Comparison of ENCODE assay signal across 18 cellular contexts in genomic region chr12:58966939-58967338, GRCh38. TPM values are rescaled to one million over a fixed set of nuclear protein-coding genes. Genes with fewer than 3 reads are reported as not detected.
DNase-seq lines count a peak whose midpoint lies in the region; ATAC-seq, FAIRE-seq and TF ChIP-seq lines count a peak whose summit lies in the region.
"Had no signal": no experiment of that assay in that cellular context is flagged by ENCODE, and none has a peak within 500 bp of the region (broad histone marks: within the 10 kb centered on the region; RNA-seq: fewer than 3 reads in every experiment).

No MANE protein-coding gene starts in this region.

- no peak overlapping the region for H3K9ac ChIP-seq in kidney (ENCODE audit: low read length in 2 of 2)

- no peaks in the 10 kb centered on the region for H3K4me1 Mint-ChIP-seq in stimulated activated naive CD8-positive, alpha-beta T cell treated with anti-CD3 and anti-CD28 coated beads, Interleukin-15, amount 100 ng/mL, for 72 hours
- H3K4me1 Mint-ChIP-seq in WTC11 (no peaks in the 10 kb centered on the region), chondrocyte (ENCODE audit: low read depth) (peaks cover 26% of the 10 kb centered on the region)
- H3K4me1 Mint-ChIP-seq: activated naive CD8-positive, alpha-beta T cell treated with anti-CD3 and anti-CD28 coated beads, Interleukin-2, amount 50 U/mL, for 24 hours had no signal

- no peaks in the 10 kb centered on the region for H3K9me3 ChIP-seq in kidney (ENCODE audit: control insufficient read depth in 1 of 2, low read length in 2 of 2)
- H3K9me3 ChIP-seq: heart right ventricle had no signal

- H3K36me3 ChIP-seq in kidney (ENCODE audit: control insufficient read depth in 1 of 2, insufficient read depth in 2 of 2, low read length in 2 of 2), result no peaks in the 10 kb centered on the region
- H3K36me3 ChIP-seq: heart right ventricle had no signal

- no peaks in the 10 kb centered on the region for H3K27me3 Mint-ChIP-seq in stimulated activated naive CD8-positive, alpha-beta T cell treated with anti-CD3 and anti-CD28 coated beads, Interleukin-15, amount 100 ng/mL, for 72 hours
- no peaks in the 10 kb centered on the region for H3K27me3 Mint-ChIP-seq in WTC11 (ENCODE audit: low read depth)
- H3K27me3 Mint-ChIP-seq in chondrocyte (ENCODE audit: low read depth), result no peaks in the 10 kb centered on the region
- H3K27me3 Mint-ChIP-seq: activated naive CD8-positive, alpha-beta T cell treated with anti-CD3 and anti-CD28 coated beads, Interleukin-2, amount 50 U/mL, for 24 hours had no signal

- H3K27ac Mint-ChIP-seq in stimulated activated naive CD8-positive, alpha-beta T cell treated with anti-CD3 and anti-CD28 coated beads, Interleukin-15, amount 100 ng/mL, for 72 hours, result peak overlapping the region; percentile 42 to 76
- H3K27ac Mint-ChIP-seq in WTC11 (0 out of 2 replicates have a peak overlapping the region, but pooled peaks have one; percentile 39), chondrocyte (ENCODE audit: unreplicated experiment) (no peak overlapping the region)
- H3K27ac Mint-ChIP-seq: activated CD8-positive, alpha-beta T cell treated with anti-CD3 and anti-CD28 coated beads, Interleukin-2, amount 10 ng/mL, durations not matched to agents 7 days and 5 days; activated naive CD8-positive, alpha-beta T cell treated with anti-CD3 and anti-CD28 coated beads, Interleukin-2, amount 50 U/mL, for 24 hours; activated T-helper 1 cell treated with anti-CD3 and anti-CD28 coated beads, Interleukin-12 subunit alpha, Interleukin-12 subunit beta, Interleukin-2, Interleukin-4 antibody, amounts not matched to agents 30 ng/mL and 10 ng/mL and 1 ng/mL, durations not matched to agents 14 hours and 24 hours and 36 hours had no signal

- H3K9me3 Mint-ChIP-seq in stimulated activated naive CD8-positive, alpha-beta T cell treated with anti-CD3 and anti-CD28 coated beads, Interleukin-15, amount 100 ng/mL, for 72 hours, result peaks cover 0 to 7% of the 10 kb centered on the region in 2 donors
- no peaks in the 10 kb centered on the region for H3K9me3 Mint-ChIP-seq in WTC11
- peaks cover 2% of the 10 kb centered on the region for H3K9me3 Mint-ChIP-seq in chondrocyte (ENCODE audit: low read depth)
- H3K9me3 Mint-ChIP-seq: activated T-helper 1 cell treated with anti-CD3 and anti-CD28 coated beads, Interleukin-12 subunit alpha, Interleukin-12 subunit beta, Interleukin-2, Interleukin-4 antibody, amounts not matched to agents 30 ng/mL and 10 ng/mL and 1 ng/mL, durations not matched to agents 14 hours and 24 hours and 36 hours had no signal

- POLR2A ChIA-PET in WTC11 (lab: Charles Lee), result no interaction called here

- ATAC-seq in stimulated activated naive CD8-positive, alpha-beta T cell treated with anti-CD3 and anti-CD28 coated beads, Interleukin-15, amount 100 ng/mL, for 72 hours, result no peak
- ATAC-seq in stimulated activated naive CD8-positive, alpha-beta T cell treated with anti-CD3 and anti-CD28 coated beads, Interleukin-15, Interleukin-2, amounts not matched to agents 100 U/mL and 50 U/mL, for 24 hours, result no peak
- ATAC-seq in WTC11 (no peak), HG03045 (IDR thresholded peaks at IDR 0.05; ENCODE audit: unreplicated experiment) (no peak), GM18870 (IDR thresholded peaks at IDR 0.05; ENCODE audit: unreplicated experiment) (no peak)
- ATAC-seq: activated CD8-positive, alpha-beta T cell treated with anti-CD3 and anti-CD28 coated beads, Interleukin-2, amount 10 ng/mL, durations not matched to agents 7 days and 5 days; activated naive CD8-positive, alpha-beta T cell treated with anti-CD3 and anti-CD28 coated beads, Interleukin-2, amount 50 U/mL, for 24 hours; heart right ventricle had no signal

- no peak overlapping the region for H3K4me3 ChIP-seq in fibroblast of the aortic adventitia (ENCODE audit: low read depth, low read length)
- H3K4me3 ChIP-seq in kidney (ENCODE audit: low read length in 2 of 2), result no peak overlapping the region
- H3K4me3 ChIP-seq: heart right ventricle had no signal

- no peak for FAIRE-seq in kidney (lab: Jason Lieb, UNC)
- FAIRE-seq: endometrium, GM19239 had no signal

- no peak overlapping the region for H3K4me3 Mint-ChIP-seq in stimulated activated naive CD8-positive, alpha-beta T cell treated with anti-CD3 and anti-CD28 coated beads, Interleukin-15, amount 100 ng/mL, for 72 hours
- H3K4me3 Mint-ChIP-seq in WTC11 (no peak overlapping the region), chondrocyte (ENCODE audit: unreplicated experiment) (no peak overlapping the region)
- H3K4me3 Mint-ChIP-seq: activated CD8-positive, alpha-beta T cell treated with anti-CD3 and anti-CD28 coated beads, Interleukin-2, amount 10 ng/mL, durations not matched to agents 7 days and 5 days; activated naive CD8-positive, alpha-beta T cell treated with anti-CD3 and anti-CD28 coated beads, Interleukin-2, amount 50 U/mL, for 24 hours; activated T-helper 1 cell treated with anti-CD3 and anti-CD28 coated beads, Interleukin-12 subunit alpha, Interleukin-12 subunit beta, Interleukin-2, Interleukin-4 antibody, amounts not matched to agents 30 ng/mL and 10 ng/mL and 1 ng/mL, durations not matched to agents 14 hours and 24 hours and 36 hours had no signal

- TF ChIP-seq CTCF in WTC11 (IDR thresholded peaks at IDR 0.05) (no peak), fibroblast of the aortic adventitia (IDR thresholded peaks at IDR 0.05; ENCODE audit: insufficient read depth, low read length) (no peak), chondrocyte (IDR thresholded peaks at IDR 0.05) (no peak), kidney (IDR thresholded peaks at IDR 0.05; ENCODE audit: borderline replicate concordance, extremely low read depth, insufficient read depth) (no peak)

- no peak overlapping the region for H3K27ac ChIP-seq in kidney (ENCODE audit: low read depth in 2 of 2, low read length in 2 of 2)
- H3K27ac ChIP-seq: heart right ventricle, VCaP had no signal

- intact Hi-C loops in kidney (cut with DNase I), result no loop called here

- CTCF ChIA-PET in WTC11 (lab: Charles Lee), result no interaction called here

- no peak for DNase-seq in stimulated activated naive CD8-positive, alpha-beta T cell treated with anti-CD3 and anti-CD28 coated beads, Interleukin-15, amount 100 ng/mL, for 72 hours
- no peak for DNase-seq in stimulated activated naive CD8-positive, alpha-beta T cell treated with anti-CD3 and anti-CD28 coated beads, Interleukin-15, Interleukin-2, amounts not matched to agents 100 U/mL and 50 U/mL, for 24 hours
- no peak for DNase-seq in WTC11 (ENCODE audit: low spot score)
- DNase-seq in fibroblast of the aortic adventitia (ENCODE audit: low read depth), result peak; percentile 17
- no peak for DNase-seq in chondrocyte (ENCODE audit: low spot score)
- DNase-seq in kidney, result no peak
- DNase-seq: activated CD8-positive, alpha-beta T cell treated with anti-CD3 and anti-CD28 coated beads, Interleukin-2, amount 10 ng/mL, durations not matched to agents 7 days and 5 days; activated naive CD8-positive, alpha-beta T cell treated with anti-CD3 and anti-CD28 coated beads, Interleukin-2, amount 50 U/mL, for 24 hours; heart right ventricle; occipital lobe; stimulated activated CD4-positive, alpha-beta T cell treated with anti-CD3 and anti-CD28 coated beads, Interleukin-4, amount 100 ng/mL, for 4 hours; trophoblast cell had no signal

- no peaks in the 10 kb centered on the region for H3K4me1 ChIP-seq in kidney (ENCODE audit: control insufficient read depth in 1 of 2, insufficient read depth in 1 of 2, low read depth in 1 of 2, low read length in 2 of 2)
- H3K4me1 ChIP-seq: heart right ventricle had no signal

- H3K36me3 Mint-ChIP-seq in WTC11 (no peaks in the 10 kb centered on the region), chondrocyte (ENCODE audit: low read depth) (no peaks in the 10 kb centered on the region)

TF ChIP-seq in WTC11, 78 proteins besides CTCF, POLR2A, EP300 and RAD21:
- TF ChIP-seq ZBTB21 (CRISPR knock-in tag; IDR thresholded peaks at IDR 0.05; ENCODE audit: borderline replicate concordance), result no peak
- no peak for TF ChIP-seq ZBTB43 (CRISPR knock-in tag; IDR thresholded peaks at IDR 0.05)
- TF ChIP-seq MYBL2 (CRISPR knock-in tag; IDR thresholded peaks at IDR 0.05), result no peak
- TF ChIP-seq ZNF423 (CRISPR knock-in tag; IDR thresholded peaks at IDR 0.05), result no peak
- TF ChIP-seq CDX4 (CRISPR knock-in tag; IDR thresholded peaks at IDR 0.05; ENCODE audit: borderline replicate concordance), result no peak
- TF ChIP-seq ATF6 (CRISPR knock-in tag; IDR thresholded peaks at IDR 0.05), result no peak
TF ChIP-seq in WTC11: peak in this region for 0.

RNA-seq across cellular contexts. Expression of gene LRIG3, which starts 46.6 kb away (rescaled TPM):
- total RNA-seq in WTC11 (2021), result 7.8 to 13.0 TPM (median 8.5 TPM) in 3 replicates
- total RNA-seq in fibroblast of the aortic adventitia (ENCODE audit: low replicate concordance), result 88.8 and 197 TPM in 2 replicates
- total RNA-seq in chondrocyte, result 80.4 to 207 TPM (median 85.8 TPM) in 3 replicates
- total RNA-seq in kidney, result 40.5 TPM
- 4.4 TPM for polyA plus RNA-seq in kidney (ENCODE audit: insufficient read depth, low read depth, low replicate concordance)
- total RNA-seq: activated CD8-positive, alpha-beta T cell treated with anti-CD3 and anti-CD28 coated beads, Interleukin-2, amount 10 ng/mL, durations not matched to agents 7 days and 5 days; activated T-helper 1 cell treated with anti-CD3 and anti-CD28 coated beads, Interleukin-12 subunit alpha, Interleukin-12 subunit beta, Interleukin-2, Interleukin-4 antibody, amounts not matched to agents 30 ng/mL and 10 ng/mL and 1 ng/mL, durations not matched to agents 14 hours and 24 hours and 36 hours had no signal
